2 cellular contexts compared by ENCODE assay signal in genomic region chr7:106039486-106040060, GRCh38.
A peak's percentile ranks its signal among the peaks of the same experiment; 100 is the strongest.
TF ChIP-seq lines count a peak whose summit lies in the region.

No MANE protein-coding gene starts in this region.

TF ChIP-seq in HCT116, 20 proteins besides CTCF, POLR2A, EP300 and RAD21 (continued from another document):
- TF ChIP-seq ZBTB33 (IDR thresholded peaks at IDR 0.05; ENCODE audit: extremely low read depth, insufficient replicate concordance, low read length) (no peak), REST (IDR thresholded peaks at IDR 0.05; ENCODE audit: low read depth) (no peak), MAX (IDR thresholded peaks at IDR 0.05) (no peak), POLR2AphosphoS5 (IDR thresholded peaks at IDR 0.05; ENCODE audit: low read depth, low read length) (no peak), YY1 (IDR thresholded peaks at IDR 0.05; ENCODE audit: extremely low read depth, insufficient replicate concordance, low read depth, low read length) (no peak), SP1 (IDR thresholded peaks at IDR 0.05; ENCODE audit: low read depth) (no peak), CBX3 (IDR thresholded peaks at IDR 0.05; ENCODE audit: low read depth) (no peak)
TF ChIP-seq in HCT116: peak in this region for 0.

TF ChIP-seq in K562, 482 proteins besides CTCF, POLR2A, EP300 and RAD21 (continued from another document):
- TF ChIP-seq ZBTB33 (CRISPR knock-in tag; IDR thresholded peaks at IDR 0.05) (peak; percentile 33; the same call in 1 of the 2 replicates), USF2 (CRISPR knock-in tag; IDR thresholded peaks at IDR 0.05) (peak; percentile 39; the same call in 1 of the 2 replicates), USF1 (CRISPR knock-in tag; IDR thresholded peaks at IDR 0.05) (0 out of 2 replicates have a peak, but pooled peaks have one; percentile 10), CGGBP1 (CRISPR knock-in tag; IDR thresholded peaks at IDR 0.05) (no peak)
